1 cellular context compared by ENCODE assay signal in the genomic region with DNA sequence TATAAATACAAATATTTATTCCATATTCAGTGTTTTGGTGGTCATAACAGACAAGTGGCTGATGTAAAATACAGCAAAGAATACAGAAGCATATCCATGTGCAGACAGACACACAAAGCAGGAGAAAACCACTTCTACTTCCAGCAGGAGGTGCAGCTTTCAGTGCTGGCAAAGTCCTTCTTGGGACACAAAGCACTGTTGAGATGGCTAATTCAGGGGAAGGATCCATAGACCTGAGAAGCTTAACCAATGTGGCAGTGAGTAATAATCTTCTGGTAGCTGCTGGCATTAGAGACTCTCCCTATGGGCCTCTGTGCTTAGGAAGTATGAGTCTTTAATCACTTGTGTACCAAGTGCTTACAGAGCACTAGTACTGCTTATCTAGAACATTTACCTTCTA.
TF ChIP-seq lines count a peak whose summit lies in the region.

No MANE protein-coding gene starts in this region.

TF ChIP-seq in GM12878, 131 proteins besides CTCF, POLR2A, EP300 and RAD21 (continued from another document):
- TF ChIP-seq HSF1 (IDR thresholded peaks at IDR 0.05; ENCODE audit: low read depth, low read length) (no peak), JUNB (IDR thresholded peaks at IDR 0.05) (no peak), NFXL1 (IDR thresholded peaks at IDR 0.05; ENCODE audit: borderline replicate concordance) (no peak), LARP7 (IDR thresholded peaks at IDR 0.05) (no peak), IKZF1 (conservative IDR thresholded peaks at IDR 0.05) (no peak), SREBF1 (IDR thresholded peaks at IDR 0.05; ENCODE audit: low read length) (no peak), ZBTB40 (IDR thresholded peaks at IDR 0.05; ENCODE audit: borderline replicate concordance) (no peak), KDM1A (IDR thresholded peaks at IDR 0.05; ENCODE audit: borderline replicate concordance) (no peak), NBN (IDR thresholded peaks at IDR 0.05) (no peak), EED (IDR thresholded peaks at IDR 0.05; ENCODE audit: low read depth) (no peak), CEBPZ (IDR thresholded peaks at IDR 0.05; ENCODE audit: low read depth, low read length) (no peak), RCOR1 (conservative IDR thresholded peaks at IDR 0.05; ENCODE audit: low read depth, low read length) (no peak)
